Comparison of ENCODE assay signal across 1 cellular context in genomic region chr22:20207277-20208025, GRCh38.
TF ChIP-seq lines count a peak whose summit lies in the region.

No MANE protein-coding gene starts in this region.

TF ChIP-seq in K562, 482 proteins besides CTCF, POLR2A, EP300 and RAD21 (continued from another document and continues in another):
- TF ChIP-seq, protein P1, sequence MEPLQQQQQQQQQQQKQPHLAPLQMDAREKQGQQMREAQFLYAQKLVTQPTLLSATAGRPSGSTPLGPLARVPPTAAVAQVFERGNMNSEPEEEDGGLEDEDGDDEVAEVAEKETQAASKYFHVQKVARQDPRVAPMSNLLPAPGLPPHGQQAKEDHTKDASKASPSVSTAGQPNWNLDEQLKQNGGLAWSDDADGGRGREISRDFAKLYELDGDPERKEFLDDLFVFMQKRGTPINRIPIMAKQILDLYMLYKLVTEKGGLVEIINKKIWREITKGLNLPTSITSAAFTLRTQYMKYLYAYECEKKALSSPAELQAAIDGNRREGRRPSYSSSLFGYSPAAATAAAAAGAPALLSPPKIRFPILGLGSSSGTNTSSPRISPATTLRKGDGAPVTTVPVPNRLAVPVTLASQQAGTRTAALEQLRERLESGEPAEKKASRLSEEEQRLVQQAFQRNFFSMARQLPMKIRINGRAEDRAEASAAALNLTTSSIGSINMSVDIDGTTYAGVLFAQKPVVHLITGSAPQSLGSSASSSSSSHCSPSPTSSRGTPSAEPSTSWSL (CRISPR knock-in tag; IDR thresholded peaks at IDR 0.05; ENCODE audit: borderline replicate concordance), result peak; percentile 89; the same call in 1 of the 2 replicates
- TF ChIP-seq ZNF830 (CRISPR knock-in tag; IDR thresholded peaks at IDR 0.05) (no peak), USF1 (CRISPR knock-in tag; IDR thresholded peaks at IDR 0.05) (no peak), ZNF764 (CRISPR knock-in tag; IDR thresholded peaks at IDR 0.05; ENCODE audit: low read depth) (0 out of 2 replicates have a peak, but pooled peaks have one; percentile 66), NELFE (IDR thresholded peaks at IDR 0.05; ENCODE audit: insufficient read depth, insufficient read length) (no peak), FOXO4 (CRISPR knock-in tag; IDR thresholded peaks at IDR 0.05) (no peak), RNF219 (CRISPR knock-in tag; IDR thresholded peaks at IDR 0.05) (no peak), SETDB1 (IDR thresholded peaks at IDR 0.05; ENCODE audit: low read length) (peak; percentile 79), ZBTB7A (IDR thresholded peaks at IDR 0.05; ENCODE audit: borderline replicate concordance, control insufficient read depth, low read depth, low read length) (peak; percentile 13; the same call in 1 of the 2 replicates), BHLHE40 (IDR thresholded peaks at IDR 0.05; ENCODE audit: low read length) (no peak), ZNF133 (CRISPR knock-in tag; IDR thresholded peaks at IDR 0.05) (peak; percentile 76; the same call in 1 of the 2 replicates), ETS2 (tag; IDR thresholded peaks at IDR 0.05; ENCODE audit: borderline replicate concordance, poor library complexity, severe bottlenecking) (no peak), SMAD4 (CRISPR knock-in tag; conservative IDR thresholded peaks at IDR 0.05) (no peak), ELF4 (CRISPR knock-in tag; IDR thresholded peaks at IDR 0.05) (no peak; the same call in 1 of the 2 replicates), TARDBP (IDR thresholded peaks at IDR 0.05) (0 out of 2 replicates have a peak, but pooled peaks have one; percentile 22), POLR2H (tag; IDR thresholded peaks at IDR 0.05; ENCODE audit: low read depth) (no peak), PHF21A (IDR thresholded peaks at IDR 0.05; ENCODE audit: borderline replicate concordance, low read depth) (no peak), L3MBTL2 (IDR thresholded peaks at IDR 0.05) (no peak), ZNF57 (CRISPR knock-in tag; IDR thresholded peaks at IDR 0.05) (peak; percentile 82; the same call in 1 of the 2 replicates), ZNF41 (CRISPR knock-in tag; conservative IDR thresholded peaks at IDR 0.05) (no peak), IFI16 (CRISPR knock-in tag; IDR thresholded peaks at IDR 0.05) (peak; percentile 35; the same call in 1 of the 2 replicates), DDX20 (tag; IDR thresholded peaks at IDR 0.05; ENCODE audit: low read depth) (no peak), MEIS2 (IDR thresholded peaks at IDR 0.05; ENCODE audit: partially characterized antibody) (no peak), HOMEZ (CRISPR knock-in tag; IDR thresholded peaks at IDR 0.05) (no peak), SAP30 (IDR thresholded peaks at IDR 0.05; ENCODE audit: borderline replicate concordance, insufficient read depth, low read depth, low read length, poor library complexity, severe bottlenecking) (no peak), FOXM1 (IDR thresholded peaks at IDR 0.05; ENCODE audit: low read depth) (no peak), FOXM1 (CRISPR knock-in tag; IDR thresholded peaks at IDR 0.05; ENCODE audit: low read depth) (no peak), MTF1 (CRISPR knock-in tag; IDR thresholded peaks at IDR 0.05; ENCODE audit: borderline replicate concordance) (no peak), RREB1 (CRISPR knock-in tag; IDR thresholded peaks at IDR 0.05) (0 out of 2 replicates have a peak, but pooled peaks have one; percentile 28), ZC3H11A (IDR thresholded peaks at IDR 0.05; ENCODE audit: low read depth, low read length) (0 out of 2 replicates have a peak, but pooled peaks have one; percentile 54), ZNF561 (CRISPR knock-in tag; conservative IDR thresholded peaks at IDR 0.05) (0 out of 2 replicates have a peak, but pooled peaks have one; percentile 45), BDP1 (IDR thresholded peaks at IDR 0.05; ENCODE audit: insufficient read depth, insufficient read length) (no peak), MTA3 (IDR thresholded peaks at IDR 0.05; ENCODE audit: borderline replicate concordance) (0 out of 2 replicates have a peak, but pooled peaks have one; percentile 1), NFIC (IDR thresholded peaks at IDR 0.05) (no peak), ZNF175 (CRISPR knock-in tag; IDR thresholded peaks at IDR 0.05; ENCODE audit: low read depth) (no peak), GTF2F1 (IDR thresholded peaks at IDR 0.05; ENCODE audit: low read depth, low read length) (no peak), E2F3 (CRISPR knock-in tag; IDR thresholded peaks at IDR 0.05) (no peak), CBFA2T2 (conservative IDR thresholded peaks at IDR 0.05) (no peak), RBM22 (IDR thresholded peaks at IDR 0.05; ENCODE audit: low read depth, low read length, poor library complexity, severe bottlenecking) (no peak), POU5F1 (IDR thresholded peaks at IDR 0.05; ENCODE audit: borderline replicate concordance, low read depth, low read length, partially characterized antibody) (no peak), BRD9 (IDR thresholded peaks at IDR 0.05; ENCODE audit: low read depth, partially characterized antibody) (no peak), XRCC5 (IDR thresholded peaks at IDR 0.05; ENCODE audit: low read depth, low read length) (no peak), MCM5 (IDR thresholded peaks at IDR 0.05; ENCODE audit: low read depth) (no peak), MBD2 (IDR thresholded peaks at IDR 0.05; ENCODE audit: borderline replicate concordance, low read depth) (no peak), MYBL2 (IDR thresholded peaks at IDR 0.05; ENCODE audit: low read depth) (no peak), MYBL2 (CRISPR knock-in tag; IDR thresholded peaks at IDR 0.05; ENCODE audit: borderline replicate concordance) (no peak), MAFF (IDR thresholded peaks at IDR 0.05; ENCODE audit: low read length) (no peak), CEBPG (CRISPR knock-in tag; IDR thresholded peaks at IDR 0.05) (no peak), CEBPG (tag; conservative IDR thresholded peaks at IDR 0.05 in 1 of 2, IDR thresholded peaks at IDR 0.05 in 1 of 2) (no peak), IRF2 (CRISPR knock-in tag; IDR thresholded peaks at IDR 0.05) (no peak), TCFL5 (CRISPR knock-in tag; conservative IDR thresholded peaks at IDR 0.05) (no peak), POLR2AphosphoS5 (IDR thresholded peaks at IDR 0.05; ENCODE audit: control insufficient read depth, insufficient read depth, low read depth, low read length) (no peak), ZNF75A (CRISPR knock-in tag; IDR thresholded peaks at IDR 0.05) (no peak), ZNF436 (CRISPR knock-in tag; IDR thresholded peaks at IDR 0.05) (no peak), CHAMP1 (IDR thresholded peaks at IDR 0.05) (no peak), SP2 (IDR thresholded peaks at IDR 0.05; ENCODE audit: extremely low read depth, low read depth, low read length, poor library complexity, severe bottlenecking) (no peak), FOXA3 (CRISPR knock-in tag; conservative IDR thresholded peaks at IDR 0.05 in 1 of 2, IDR thresholded peaks at IDR 0.05 in 1 of 2) (no peak), KAT8 (IDR thresholded peaks at IDR 0.05; ENCODE audit: low read depth) (no peak)
